ENCODE assay signal across 1 cellular context in the genomic region with DNA sequence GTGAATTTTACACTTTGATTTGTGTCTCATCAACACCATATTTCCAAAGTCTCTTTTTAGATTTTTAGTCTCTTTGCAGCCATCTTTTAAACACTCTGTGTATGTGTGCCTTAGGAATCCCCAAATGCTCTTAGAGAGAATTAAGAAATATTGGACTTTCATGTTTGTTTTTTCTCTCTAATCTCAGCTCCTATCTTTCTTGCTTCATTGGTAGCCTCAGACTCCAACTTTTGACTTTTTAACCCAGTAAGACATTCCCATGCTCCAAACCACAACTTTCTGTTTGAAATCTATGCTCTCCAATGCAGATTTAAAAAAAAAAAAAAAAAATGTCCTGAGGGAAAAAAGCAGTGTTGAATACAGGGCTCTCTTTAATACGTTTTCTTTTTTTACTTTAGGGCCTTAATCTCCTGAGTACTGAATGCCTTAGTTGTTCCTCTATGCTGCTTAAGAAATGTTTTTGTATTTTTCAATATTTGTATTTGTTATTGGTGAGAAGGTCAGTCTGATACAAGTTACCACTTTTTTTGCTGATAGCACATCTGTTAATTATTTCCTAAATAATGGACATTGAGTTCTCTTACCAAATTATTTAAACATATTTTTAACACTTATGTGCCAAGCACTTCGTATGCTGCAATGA.
TF ChIP-seq lines count a peak whose summit lies in the region.

No MANE protein-coding gene starts in this region.

TF ChIP-seq in GM23338, 12 proteins besides CTCF, POLR2A, EP300 and RAD21 (continued from another document):
- TF ChIP-seq, protein P1, sequence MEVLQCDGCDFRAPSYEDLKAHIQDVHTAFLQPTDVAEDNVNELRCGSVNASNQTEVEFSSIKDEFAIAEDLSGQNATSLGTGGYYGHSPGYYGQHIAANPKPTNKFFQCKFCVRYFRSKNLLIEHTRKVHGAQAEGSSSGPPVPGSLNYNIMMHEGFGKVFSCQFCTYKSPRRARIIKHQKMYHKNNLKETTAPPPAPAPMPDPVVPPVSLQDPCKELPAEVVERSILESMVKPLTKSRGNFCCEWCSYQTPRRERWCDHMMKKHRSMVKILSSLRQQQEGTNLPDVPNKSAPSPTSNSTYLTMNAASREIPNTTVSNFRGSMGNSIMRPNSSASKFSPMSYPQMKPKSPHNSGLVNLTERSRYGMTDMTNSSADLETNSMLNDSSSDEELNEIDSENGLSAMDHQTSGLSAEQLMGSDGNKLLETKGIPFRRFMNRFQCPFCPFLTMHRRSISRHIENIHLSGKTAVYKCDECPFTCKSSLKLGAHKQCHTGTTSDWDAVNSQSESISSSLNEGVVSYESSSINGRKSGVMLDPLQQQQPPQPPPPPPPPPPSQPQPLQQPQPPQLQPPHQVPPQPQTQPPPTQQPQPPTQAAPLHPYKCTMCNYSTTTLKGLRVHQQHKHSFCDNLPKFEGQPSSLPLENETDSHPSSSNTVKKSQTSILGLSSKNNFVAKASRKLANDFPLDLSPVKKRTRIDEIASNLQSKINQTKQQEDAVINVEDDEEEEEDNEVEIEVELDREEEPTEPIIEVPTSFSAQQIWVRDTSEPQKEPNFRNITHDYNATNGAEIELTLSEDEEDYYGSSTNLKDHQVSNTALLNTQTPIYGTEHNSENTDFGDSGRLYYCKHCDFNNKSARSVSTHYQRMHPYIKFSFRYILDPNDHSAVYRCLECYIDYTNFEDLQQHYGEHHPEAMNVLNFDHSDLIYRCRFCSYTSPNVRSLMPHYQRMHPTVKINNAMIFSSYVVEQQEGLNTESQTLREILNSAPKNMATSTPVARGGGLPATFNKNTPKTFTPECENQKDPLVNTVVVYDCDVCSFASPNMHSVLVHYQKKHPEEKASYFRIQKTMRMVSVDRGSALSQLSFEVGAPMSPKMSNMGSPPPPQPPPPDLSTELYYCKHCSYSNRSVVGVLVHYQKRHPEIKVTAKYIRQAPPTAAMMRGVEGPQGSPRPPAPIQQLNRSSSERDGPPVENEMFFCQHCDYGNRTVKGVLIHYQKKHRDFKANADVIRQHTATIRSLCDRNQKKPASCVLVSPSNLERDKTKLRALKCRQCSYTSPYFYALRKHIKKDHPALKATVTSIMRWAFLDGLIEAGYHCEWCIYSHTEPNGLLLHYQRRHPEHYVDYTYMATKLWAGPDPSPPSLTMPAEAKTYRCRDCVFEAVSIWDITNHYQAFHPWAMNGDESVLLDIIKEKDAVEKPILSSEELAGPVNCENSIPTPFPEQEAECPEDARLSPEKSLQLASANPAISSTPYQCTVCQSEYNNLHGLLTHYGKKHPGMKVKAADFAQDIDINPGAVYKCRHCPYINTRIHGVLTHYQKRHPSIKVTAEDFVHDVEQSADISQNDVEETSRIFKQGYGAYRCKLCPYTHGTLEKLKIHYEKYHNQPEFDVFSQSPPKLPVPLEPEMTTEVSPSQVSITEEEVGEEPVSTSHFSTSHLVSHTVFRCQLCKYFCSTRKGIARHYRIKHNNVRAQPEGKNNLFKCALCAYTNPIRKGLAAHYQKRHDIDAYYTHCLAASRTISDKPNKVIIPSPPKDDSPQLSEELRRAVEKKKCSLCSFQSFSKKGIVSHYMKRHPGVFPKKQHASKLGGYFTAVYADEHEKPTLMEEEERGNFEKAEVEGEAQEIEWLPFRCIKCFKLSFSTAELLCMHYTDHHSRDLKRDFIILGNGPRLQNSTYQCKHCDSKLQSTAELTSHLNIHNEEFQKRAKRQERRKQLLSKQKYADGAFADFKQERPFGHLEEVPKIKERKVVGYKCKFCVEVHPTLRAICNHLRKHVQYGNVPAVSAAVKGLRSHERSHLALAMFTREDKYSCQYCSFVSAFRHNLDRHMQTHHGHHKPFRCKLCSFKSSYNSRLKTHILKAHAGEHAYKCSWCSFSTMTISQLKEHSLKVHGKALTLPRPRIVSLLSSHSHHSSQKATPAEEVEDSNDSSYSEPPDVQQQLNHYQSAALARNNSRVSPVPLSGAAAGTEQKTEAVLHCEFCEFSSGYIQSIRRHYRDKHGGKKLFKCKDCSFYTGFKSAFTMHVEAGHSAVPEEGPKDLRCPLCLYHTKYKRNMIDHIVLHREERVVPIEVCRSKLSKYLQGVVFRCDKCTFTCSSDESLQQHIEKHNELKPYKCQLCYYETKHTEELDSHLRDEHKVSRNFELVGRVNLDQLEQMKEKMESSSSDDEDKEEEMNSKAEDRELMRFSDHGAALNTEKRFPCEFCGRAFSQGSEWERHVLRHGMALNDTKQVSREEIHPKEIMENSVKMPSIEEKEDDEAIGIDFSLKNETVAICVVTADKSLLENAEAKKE (CRISPR knock-in tag; IDR thresholded peaks at IDR 0.05): no peak
